ENCODE assay signal across 8 cellular contexts in genomic region chr11:110069158-110069737, GRCh38. TPM values are rescaled to one million over a fixed set of nuclear protein-coding genes. Genes with fewer than 3 reads are reported as not detected.
DNase-seq lines count a peak whose midpoint lies in the region; ATAC-seq and TF ChIP-seq lines count a peak whose summit lies in the region.

No MANE protein-coding gene starts in this region.

- TF ChIP-seq CTCF in adrenal gland (IDR thresholded peaks at IDR 0.05) = no peak
- TF ChIP-seq CTCF in right lobe of liver (IDR thresholded peaks at IDR 0.05) = no peak

- DNase-seq in GF-D8 (lab: John Stamatoyannopoulos, UW) = peak; percentile 97
- DNase-seq in Kasumi-1 (lab: John Stamatoyannopoulos, UW) = peak; percentile 84
- peak; percentile 40 to 83 (median 56) for DNase-seq in adrenal gland
- peak; percentile 59 to 63 (median 61) for DNase-seq in right lobe of liver
- DNase-seq in stimulated activated naive CD8-positive, alpha-beta T cell treated with anti-CD3 and anti-CD28 coated beads, Interleukin-15, Interleukin-2, amounts not matched to agents 100 U/mL and 50 U/mL, for 24 hours = no peak
- DNase-seq in effector CD4-positive, alpha-beta T cell = no peak

- H3K4me3 ChIP-seq in adrenal gland (no peak overlapping the region), right lobe of liver (no peak overlapping the region)

- ATAC-seq in right lobe of liver (peak; percentile 77 to 87 (median 80)), HG03139 (IDR thresholded peaks at IDR 0.05; ENCODE audit: unreplicated experiment) (no peak), GM21390 (IDR thresholded peaks at IDR 0.05; ENCODE audit: unreplicated experiment) (no peak)
- ATAC-seq in stimulated activated naive CD8-positive, alpha-beta T cell treated with anti-CD3 and anti-CD28 coated beads, Interleukin-15, Interleukin-2, amounts not matched to agents 100 U/mL and 50 U/mL, for 24 hours = no peak

- H3K4me1 ChIP-seq in adrenal gland (replicated peaks in 1 of 2) (no peaks in the 10 kb centered on the region), right lobe of liver (no peaks in the 10 kb centered on the region)

- H3K9me3 ChIP-seq in adrenal gland (replicated peaks in 1 of 3) (no peaks in the 10 kb centered on the region), right lobe of liver (no peaks in the 10 kb centered on the region)

- intact Hi-C loops in adrenal gland (cut with DNase I) = no loop called here
- intact Hi-C loops in right lobe of liver (cut with DNase I) = no loop called here

- no peaks in the 10 kb centered on the region for H3K27me3 ChIP-seq in adrenal gland
- no peaks in the 10 kb centered on the region for H3K27me3 ChIP-seq in right lobe of liver

- 52 to 66% (median 55%) methylated on average over 7 of the region's 7 CpGs for WGBS in adrenal gland, 4 donors
- WGBS in right lobe of liver (ENCODE audit: insufficient coverage, low coverage, low lambda C conversion rate, missing lambda C conversion rate) = 20% methylated on average over 6 of the region's 7 CpGs

- H3K36me3 ChIP-seq in adrenal gland (replicated peaks in 1 of 2) (no peaks in the 10 kb centered on the region), right lobe of liver (no peaks in the 10 kb centered on the region)

- TF ChIP-seq POLR2A in adrenal gland (IDR thresholded peaks at IDR 0.05) (no peak), right lobe of liver (IDR thresholded peaks at IDR 0.05) (no peak)

- H3K27ac ChIP-seq in adrenal gland (peak overlapping the region in 3 of 5 donors; percentile 53 to 72 (median 58)), right lobe of liver (peak overlapping the region; percentile 25 to 29 (median 26))

RNA-seq across cellular contexts. Expression of gene ZC3H12C, which starts 23.9 kb away (rescaled TPM):
- 10 to 100 TPM; 10.0 to 23.6 (median 20.3) TPM for total RNA-seq in adrenal gland
- 1 to 10 TPM; 4.4 to 8.8 (median 5.0) TPM for polyA plus RNA-seq in adrenal gland
- 1 to 10 TPM; 4.0 to 7.9 (median 4.8) TPM for total RNA-seq in right lobe of liver

Comparison
In these comparisons a context has a peak if more than half of its experiments do, and no peak if none do; other contexts are left out.
1. DNase-seq: peak in GF-D8 (single experiment), Kasumi-1 (2 of 2), adrenal gland (7 of 7) and right lobe of liver (3 of 3); none in stimulated activated naive CD8-positive, alpha-beta T cell treated with anti-CD3 and anti-CD28 coated beads, Interleukin-15, Interleukin-2, amounts not matched to agents 100 U/mL and 50 U/mL, for 24 hours (single experiment) and effector CD4-positive, alpha-beta T cell (single experiment).
2. ATAC-seq: peak in right lobe of liver (4 of 4); none in HG03139 (single experiment), stimulated activated naive CD8-positive, alpha-beta T cell treated with anti-CD3 and anti-CD28 coated beads, Interleukin-15, Interleukin-2, amounts not matched to agents 100 U/mL and 50 U/mL, for 24 hours (single experiment) and GM21390 (single experiment).